23 cellular contexts compared by ENCODE assay signal in genomic region chr7:115034515-115034914, GRCh38.
"Had no signal": no experiment of that assay in that cellular context is flagged by ENCODE, and none has a peak within 500 bp of the region (broad histone marks: within the 10 kb centered on the region; RNA-seq: fewer than 3 reads in every experiment).

No MANE protein-coding gene starts in this region.

- ATAC-seq: activated T-cell treated with anti-CD3 and anti-CD28 coated beads, Interleukin-2, amount 50 U/mL, for 72 hours; esophagus mucosa had no signal

- H3K36me3 ChIP-seq: ascending aorta, breast epithelium, cardiac muscle cell, colonic mucosa had no signal

- H3K27ac ChIP-seq: ascending aorta, breast epithelium, cardiac muscle cell, colonic mucosa had no signal

- H3K27me3 ChIP-seq: ascending aorta, breast epithelium, cardiac muscle cell, colonic mucosa had no signal

- H3K4me3 ChIP-seq: ascending aorta, breast epithelium, cardiac muscle cell, colonic mucosa had no signal

- DNase-seq: activated CD4-positive, alpha-beta memory T cell treated with anti-CD3 and anti-CD28 coated beads, Interleukin-2, amount 10 ng/mL, durations not matched to agents 7 days and 5 days; activated CD4-positive, alpha-beta T cell treated with anti-CD3 and anti-CD28 coated beads for 1 hour; activated CD4-positive, alpha-beta T cell treated with anti-CD3 and anti-CD28 coated beads for 4 hours; activated CD4-positive, alpha-beta T cell treated with anti-CD3 and anti-CD28 coated beads, Interleukin-2, amount 10 ng/mL, durations not matched to agents 7 days and 5 days; activated CD4-positive, alpha-beta T cell treated with anti-CD3 and anti-CD28 coated beads, Interleukin-2, amount 50 U/mL, for 4 hours; activated CD8-positive, alpha-beta memory T cell treated with anti-CD3 and anti-CD28 coated beads, Interleukin-2, amount 50 U/mL, for 48 hours; activated gamma-delta T cell; activated naive CD4-positive, alpha-beta T cell; activated naive CD4-positive, alpha-beta T cell treated with anti-CD3 and anti-CD28 coated beads, Interleukin-2, amount 10 ng/mL, durations not matched to agents 7 days and 5 days; activated naive CD8-positive, alpha-beta T cell treated with anti-CD3 and anti-CD28 coated beads, Interleukin-2, amount 10 ng/mL, durations not matched to agents 7 days and 5 days; activated T-cell treated with anti-CD3 and anti-CD28 coated beads for 4 hours; activated T-cell treated with anti-CD3 and anti-CD28 coated beads, Interleukin-2, amount 50 U/mL, for 24 hours; activated T-cell treated with anti-CD3 and anti-CD28 coated beads, Interleukin-2, amount 50 U/mL, for 72 hours; central memory CD4-positive, alpha-beta T cell; cerebellar nuclear complex; colonic mucosa; effector CD8-positive, alpha-beta T cell; foreskin fibroblast; head of caudate nucleus had no signal

- H3K9me3 ChIP-seq: ascending aorta, breast epithelium, colonic mucosa had no signal

- H3K4me1 ChIP-seq: ascending aorta, breast epithelium, colonic mucosa had no signal
